In genomic region chr11:128731041-128731663, GRCh38 we compare ENCODE assay signal across 9 cellular contexts. TPM values are rescaled to one million over a fixed set of nuclear protein-coding genes. Genes with fewer than 3 reads are reported as not detected.
A peak's percentile ranks its signal among the peaks of the same experiment; 100 is the strongest.
DNase-seq lines count a peak whose midpoint lies in the region; ATAC-seq and TF ChIP-seq lines count a peak whose summit lies in the region.
"Had no signal": no experiment of that assay in that cellular context is flagged by ENCODE, and none has a peak within 500 bp of the region (broad histone marks: within the 10 kb centered on the region; RNA-seq: fewer than 3 reads in every experiment).

No MANE protein-coding gene starts in this region.

- ATAC-seq in activated T-cell treated with anti-CD3 and anti-CD28 coated beads, Interleukin-2, amount 50 U/mL, for 4 hours = peak in 1 of 2 donors; percentile 18
- ATAC-seq in HG02763 (IDR thresholded peaks at IDR 0.05; ENCODE audit: unreplicated experiment) (peak; percentile 30), gastrocnemius medialis (no peak)

- H3K36me3 Mint-ChIP-seq in activated T-cell treated with anti-CD3 and anti-CD28 coated beads, Interleukin-2, amount 50 U/mL, for 4 hours (ENCODE audit: insufficient read depth) = peaks cover 5% of the 10 kb centered on the region
- peaks cover 3% of the 10 kb centered on the region for H3K36me3 Mint-ChIP-seq in chondrocyte (ENCODE audit: low read depth)

- no peaks in the 10 kb centered on the region for H3K27me3 Mint-ChIP-seq in activated T-cell treated with anti-CD3 and anti-CD28 coated beads, Interleukin-2, amount 50 U/mL, for 4 hours (ENCODE audit: low read depth)
- no peaks in the 10 kb centered on the region for H3K27me3 Mint-ChIP-seq in chondrocyte (ENCODE audit: low read depth)

- no peaks in the 10 kb centered on the region for H3K9me3 Mint-ChIP-seq in activated T-cell treated with anti-CD3 and anti-CD28 coated beads, Interleukin-2, amount 50 U/mL, for 4 hours
- no peaks in the 10 kb centered on the region for H3K9me3 Mint-ChIP-seq in chondrocyte (ENCODE audit: low read depth)

- peaks cover 99% of the 10 kb centered on the region for H3K4me1 Mint-ChIP-seq in activated T-cell treated with anti-CD3 and anti-CD28 coated beads, Interleukin-2, amount 50 U/mL, for 4 hours (ENCODE audit: low read depth)
- H3K4me1 Mint-ChIP-seq in chondrocyte (ENCODE audit: low read depth) = peaks cover 20% of the 10 kb centered on the region

- no peak for TF ChIP-seq POLR2A in gastrocnemius medialis (IDR thresholded peaks at IDR 0.05)

- DNase-seq in activated T-cell treated with anti-CD3 and anti-CD28 coated beads, Interleukin-2, amount 50 U/mL, for 4 hours = no peak
- DNase-seq in activated T-cell treated with anti-CD3 and anti-CD28 coated beads, Interleukin-2, amount 50 U/mL, for 1 hour = no peak
- DNase-seq in RPMI8226 (peak; percentile 86), gastrocnemius medialis (no peak), chondrocyte (ENCODE audit: low spot score) (no peak), iPS-NIHi11 (ENCODE audit: low spot score) (no peak)
- DNase-seq in stimulated activated CD8-positive, alpha-beta memory T cell treated with anti-CD3 and anti-CD28 coated beads, Interleukin-4, amount 100 ng/mL, for 48 hours = peak; percentile 45
- DNase-seq: SHP77 had no signal

- no peak overlapping the region for H3K27ac Mint-ChIP-seq in chondrocyte (ENCODE audit: unreplicated experiment)

- H3K4me3 ChIP-seq in gastrocnemius medialis = no peak overlapping the region

- H3K27me3 ChIP-seq in gastrocnemius medialis = no peaks in the 10 kb centered on the region

- no peaks in the 10 kb centered on the region for H3K36me3 ChIP-seq in gastrocnemius medialis

- H3K9me3 ChIP-seq in gastrocnemius medialis = no peaks in the 10 kb centered on the region

- in situ Hi-C loops in gastrocnemius medialis (cut with MboI; ENCODE audit: low sequenced_read_pairs in 4 of 4) = no loop called here

- no peak for TF ChIP-seq CTCF in gastrocnemius medialis (IDR thresholded peaks at IDR 0.05 in 4 of 5, conservative IDR thresholded peaks at IDR 0.05 in 1 of 5)
- TF ChIP-seq CTCF in chondrocyte (IDR thresholded peaks at IDR 0.05) = no peak

- H3K4me3 Mint-ChIP-seq in activated T-cell treated with anti-CD3 and anti-CD28 coated beads, Interleukin-2, amount 50 U/mL, for 4 hours = peak overlapping the region; percentile 29
- H3K4me3 Mint-ChIP-seq in chondrocyte (ENCODE audit: unreplicated experiment) = no peak overlapping the region

- intact Hi-C loops in gastrocnemius medialis (cut with DNase I; ENCODE audit: low total_unique reads) = no loop called here

- H3K4me1 ChIP-seq in gastrocnemius medialis = peaks cover 10 to 33% of the 10 kb centered on the region in 2 donors

- no peak overlapping the region for H3K27ac ChIP-seq in gastrocnemius medialis

RNA-seq across cellular contexts. Expression of gene FLI1, which starts 37.3 kb away (rescaled TPM):
- total RNA-seq in activated T-cell treated with anti-CD3 and anti-CD28 coated beads, Interleukin-2, amount 50 U/mL, for 4 hours = 10 to 100 TPM; 18.1 to 22.7 (median 21.7) TPM
- total RNA-seq in gastrocnemius medialis (10 to 100 TPM in 2 of 4 donors, 1 to 10 TPM in 2; 8.4 to 16.5 (median 10.1) TPM), chondrocyte (9.4 to 22.0 TPM (median 9.9 TPM) in 3 replicates)

Comparison
In these comparisons a context has a peak if more than half of its experiments do, and no peak if none do; other contexts are left out.
1. DNase-seq: peak in RPMI8226 (single experiment) and stimulated activated CD8-positive, alpha-beta memory T cell treated with anti-CD3 and anti-CD28 coated beads, Interleukin-4, amount 100 ng/mL, for 48 hours (single experiment); none in activated T-cell treated with anti-CD3 and anti-CD28 coated beads, Interleukin-2, amount 50 U/mL, for 4 hours (single experiment), activated T-cell treated with anti-CD3 and anti-CD28 coated beads, Interleukin-2, amount 50 U/mL, for 1 hour (single experiment), gastrocnemius medialis (0 of 2), chondrocyte (single experiment) and iPS-NIHi11 (single experiment).